15 cellular contexts compared by ENCODE assay signal in the genomic region with DNA sequence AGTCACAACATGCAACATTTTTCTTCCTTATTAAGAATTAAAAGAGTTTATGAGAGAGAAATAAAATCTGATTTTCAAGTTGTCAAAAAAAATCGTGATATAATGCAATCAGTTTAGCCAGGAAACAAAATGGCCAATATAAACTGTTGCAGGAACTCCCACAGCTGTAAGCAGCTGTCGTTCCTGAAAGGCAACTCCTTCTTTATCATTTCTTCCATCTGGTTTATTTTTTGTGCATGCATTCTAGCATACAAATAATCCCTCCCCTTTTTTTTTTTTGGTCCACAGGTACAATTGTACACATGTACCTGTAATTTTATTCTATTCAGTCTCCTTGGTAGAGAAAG. TPM values are rescaled to one million over a fixed set of nuclear protein-coding genes. Genes with fewer than 3 reads are reported as not detected.
DNase-seq lines count a peak whose midpoint lies in the region; ATAC-seq and TF ChIP-seq lines count a peak whose summit lies in the region.
"Had no signal": no experiment of that assay in that cellular context is flagged by ENCODE, and none has a peak within 500 bp of the region (broad histone marks: within the 10 kb centered on the region; RNA-seq: fewer than 3 reads in every experiment).

No MANE protein-coding gene starts in this region.

- H4K20me1 ChIP-seq in GM23248 (ENCODE audit: insufficient read depth) (no peaks in the 10 kb centered on the region), hepatocyte (ENCODE audit: insufficient read depth, poor library complexity, severe bottlenecking) (no peaks in the 10 kb centered on the region)

- POLR2A ChIA-PET in Panc1 (lab: Charles Lee) (no interaction called here), A673 (lab: Charles Lee; ENCODE audit: low non-redundant PET) (no interaction called here)

- H3K27ac ChIP-seq in GM23248 (peak overlapping the region; percentile 85), Panc1 (ENCODE audit: low read length) (peak overlapping the region; percentile 68; the same call in 1 of the 2 replicates), hepatocyte (peak overlapping the region; percentile 79), stomach (peak overlapping the region in 4 of 5 donors; percentile 70 to 76 (median 75)), A673 (ENCODE audit: low read depth, low read length, poor library complexity, severe bottlenecking) (no peak overlapping the region)
- H3K27ac ChIP-seq: WERI-Rb-1 had no signal

- peaks cover 87% of the 10 kb centered on the region for H3K79me2 ChIP-seq in GM23248 (ENCODE audit: insufficient read depth)
- peaks cover 77% of the 10 kb centered on the region for H3K79me2 ChIP-seq in hepatocyte

- intact Hi-C loops in Panc1 (cut with micrococcal nuclease; ENCODE audit: unreplicated experiment) (no loop called here), stomach (cut with DNase I; ENCODE audit: low total_unique reads) (no loop called here), A673 (cut with micrococcal nuclease; ENCODE audit: unreplicated experiment) (no loop called here)

- H3K4me1 ChIP-seq in GM23248 (ENCODE audit: insufficient read depth) (peaks cover 69% of the 10 kb centered on the region), Panc1 (ENCODE audit: control insufficient read depth, insufficient read depth, low read length) (peaks cover 66% of the 10 kb centered on the region), hepatocyte (ENCODE audit: insufficient read depth) (peaks cover 26% of the 10 kb centered on the region), stomach (peaks cover 58 to 98% (median 78%) of the 10 kb centered on the region in 4 donors), A673 (ENCODE audit: insufficient read depth, low read length, poor library complexity, severe bottlenecking) (peaks cover 4% of the 10 kb centered on the region)

- no TSS peak for BruUV-seq in Panc1 (replicated peaks; lab: Mats Ljungman, UMichigan)
- BruUV-seq in A673 (replicated peaks; lab: Mats Ljungman, UMichigan): no TSS peak

- H3K9me3 ChIP-seq in GM23248 (ENCODE audit: low read depth) (no peaks in the 10 kb centered on the region), Panc1 (ENCODE audit: control insufficient read depth, insufficient read depth, low read depth, low read length) (no peaks in the 10 kb centered on the region), hepatocyte (ENCODE audit: low read depth) (no peaks in the 10 kb centered on the region), stomach (no peaks in the 10 kb centered on the region), A673 (ENCODE audit: low read depth, low read length, poor library complexity, severe bottlenecking) (no peaks in the 10 kb centered on the region)
- H3K9me3 ChIP-seq: BE2C had no signal

- H3K36me3 ChIP-seq in GM23248 (ENCODE audit: low read depth) (no peaks in the 10 kb centered on the region), Panc1 (ENCODE audit: control insufficient read depth, insufficient read depth, low read length) (no peaks in the 10 kb centered on the region; the same call in 1 of the 2 replicates), hepatocyte (replicated peaks; ENCODE audit: insufficient read depth, low read depth) (no peaks in the 10 kb centered on the region), stomach (peaks cover 0 to 7% (median 2%) of the 10 kb centered on the region in 4 donors), A673 (ENCODE audit: insufficient read depth, low read length, poor library complexity, severe bottlenecking) (no peaks in the 10 kb centered on the region)
- H3K36me3 ChIP-seq: BE2C, WERI-Rb-1 had no signal

- DNase-seq in GM23248 (no peak), Panc1 (ENCODE audit: low read depth, low spot score) (no peak), hepatocyte (ENCODE audit: low spot score) (no peak), stomach (no peak), A172 (ENCODE audit: low spot score) (no peak), SIG-M5 (lab: John Stamatoyannopoulos, UW) (no peak), A673 (ENCODE audit: low spot score) (no peak)
- DNase-seq: activated CD8-positive, alpha-beta memory T cell treated with anti-CD3 and anti-CD28 coated beads, Interleukin-2, amount 50 U/mL, for 48 hours; activated gamma-delta T cell; amniotic stem cell; BE2C; GOT3; OCI-M1; stimulated activated CD4-positive, alpha-beta T cell treated with anti-CD3 and anti-CD28 coated beads, Interleukin-12 subunit alpha, Interleukin-12 subunit beta, amount 100 ng/mL, for 4 hours; WERI-Rb-1 had no signal

- H3K9me2 ChIP-seq in GM23248 (ENCODE audit: insufficient read depth) (no peaks in the 10 kb centered on the region), hepatocyte (replicated peaks; ENCODE audit: insufficient read depth) (no peaks in the 10 kb centered on the region)

- TF ChIP-seq POLR2A in stomach (IDR thresholded peaks at IDR 0.05): no peak

- H3K27me3 ChIP-seq in GM23248 (replicated peaks; ENCODE audit: insufficient read depth): no peaks in the 10 kb centered on the region
- H3K27me3 ChIP-seq in Panc1 (ENCODE audit: control insufficient read depth, insufficient read depth, low read length): no peaks in the 10 kb centered on the region
- no peaks in the 10 kb centered on the region for H3K27me3 ChIP-seq in hepatocyte
- no peaks in the 10 kb centered on the region for H3K27me3 ChIP-seq in stomach
- no peaks in the 10 kb centered on the region for H3K27me3 ChIP-seq in A673 (replicated peaks; ENCODE audit: insufficient read depth, low read depth, low read length, poor library complexity)
- H3K27me3 ChIP-seq: BE2C had no signal

- TF ChIP-seq CTCF in Panc1 (IDR thresholded peaks at IDR 0.05) (no peak), hepatocyte (IDR thresholded peaks at IDR 0.05; ENCODE audit: poor library complexity) (no peak), stomach (IDR thresholded peaks at IDR 0.05) (no peak), A673 (conservative IDR thresholded peaks at IDR 0.05; ENCODE audit: low read depth, low read length) (no peak)

- in situ Hi-C loops in GM23248 (cut with MboI): no loop called here
- in situ Hi-C loops in Panc1 (cut with HindIII; ENCODE audit: low pct_unique_long_range_greater_than_20kb, low sequenced_read_pairs): no loop called here

- H3K9ac ChIP-seq in GM23248: peak overlapping the region; percentile 40

- H2AFZ ChIP-seq in GM23248 (no peak overlapping the region), hepatocyte (no peak overlapping the region)

- H3K4me3 ChIP-seq in GM23248 (peak overlapping the region; percentile 30; the same call in 1 of the 2 replicates), Panc1 (ENCODE audit: low read depth in 2 of 2, low read length in 2 of 2) (no peak overlapping the region), hepatocyte (no peak overlapping the region), stomach (no peak overlapping the region), A673 (ENCODE audit: low read depth, low read length, poor library complexity, severe bottlenecking) (no peak overlapping the region)

- peaks cover 55% of the 10 kb centered on the region for H3F3A ChIP-seq in GM23248 (ENCODE audit: insufficient read depth)

- WGBS in GM23248 (ENCODE audit: low coverage in 1 of 2, low lambda C conversion rate in 2 of 2, missing lambda C conversion rate in 2 of 2), 2 experiments: 8 to 18% methylated on average over 2 of the region's 2 CpGs
- 60% methylated on average over 2 of the region's 2 CpGs for WGBS in hepatocyte (ENCODE audit: low lambda C conversion rate, missing lambda C conversion rate)
- 10 to 24% (median 15%) methylated on average over 2 of the region's 2 CpGs for WGBS in stomach, 5 donors

- no peak for TF ChIP-seq EP300 in stomach (IDR thresholded peaks at IDR 0.05)

- ATAC-seq in Panc1: no peak

- CTCF ChIA-PET in Panc1 (lab: Charles Lee) (no interaction called here), A673 (lab: Charles Lee) (no interaction called here)

- H3K4me2 ChIP-seq in GM23248 (ENCODE audit: unreplicated experiment) (peak overlapping the region; percentile 47), hepatocyte (no peak overlapping the region)

RNA-seq across cellular contexts. Expression of gene TRAF3IP2, which starts 19.7 kb away (rescaled TPM):
- total RNA-seq in GM23248 (2014; rRNA removed; shearing (Covaris generic)): 28.7 and 40.2 TPM in 2 replicates
- polyA plus RNA-seq in GM23248 (2016; fragmentation: Nextera tagmentation; extraction: Ambion mirVana): 38.7 and 40.7 TPM in 2 replicates
- total RNA-seq in Panc1 (2021; ENCODE audit: unreplicated experiment): 43.3 TPM
- polyA plus RNA-seq in Panc1 (2012; ENCODE audit: insufficient read length): 27.5 TPM
- total RNA-seq in hepatocyte: 26.0 and 31.1 TPM in 2 replicates
- polyA plus RNA-seq in hepatocyte: 21.9 and 22.2 TPM in 2 replicates
- total RNA-seq in stomach: 10 to 100 TPM; 11.1 to 87.2 (median 23.5) TPM
- polyA plus RNA-seq in stomach: 10 to 100 TPM; 40.6 to 64.4 (median 62.5) TPM
- 10.4 and 12.2 TPM in 2 replicates for total RNA-seq in A172 (2014; rRNA removed; shearing (Covaris generic))
- total RNA-seq in A673 (2021): 7.8 and 9.8 TPM in 2 replicates
